ENCODE assay signal across 33 cellular contexts in genomic region chr1:3055051-3055450, GRCh38. TPM values are rescaled to one million over a fixed set of nuclear protein-coding genes. Genes with fewer than 3 reads are reported as not detected.
"Had no signal": no experiment of that assay in that cellular context is flagged by ENCODE, and none has a peak within 500 bp of the region (broad histone marks: within the 10 kb centered on the region; RNA-seq: fewer than 3 reads in every experiment).

No MANE protein-coding gene starts in this region.

- H3K27ac Mint-ChIP-seq: activated CD4-positive, alpha-beta T cell treated with anti-CD3 and anti-CD28 coated beads for 36 hours; activated naive CD8-positive, alpha-beta T cell; activated T-helper 1 cell treated with anti-CD3 and anti-CD28 coated beads, Interleukin-12 subunit alpha, Interleukin-12 subunit beta, Interleukin-2, Interleukin-4 antibody, amounts not matched to agents 30 ng/mL and 10 ng/mL and 1 ng/mL, durations not matched to agents 14 hours and 24 hours and 36 hours; endodermal cell; immature natural killer cell; nephron; progenitor cell of endocrine pancreas; T-helper 2 cell treated with Interferon-gamma antibody and Interleukin-4, amounts not matched to agents 5 μg/mL and 100 μg/mL, for 36 hours had no signal

- ATAC-seq: activated CD4-positive, alpha-beta T cell treated with anti-CD3 and anti-CD28 coated beads for 36 hours; body of pancreas; esophagus mucosa; left lung; lower lobe of right lung had no signal

- H3K27ac ChIP-seq: body of pancreas, heart left ventricle, left lung, lower lobe of right lung, ovary, testis, uterus had no signal

- H3K4me3 ChIP-seq: body of pancreas, heart left ventricle, left lung, lower lobe of right lung, ovary, testis, uterus had no signal

- H3K36me3 Mint-ChIP-seq: immature natural killer cell had no signal

- H3K36me3 ChIP-seq: left lung, lower lobe of right lung, ovary, uterus had no signal

- H3K4me3 Mint-ChIP-seq: activated CD4-positive, alpha-beta T cell treated with anti-CD3 and anti-CD28 coated beads for 36 hours; activated naive CD8-positive, alpha-beta T cell; activated T-helper 1 cell treated with anti-CD3 and anti-CD28 coated beads, Interleukin-12 subunit alpha, Interleukin-12 subunit beta, Interleukin-2, Interleukin-4 antibody, amounts not matched to agents 30 ng/mL and 10 ng/mL and 1 ng/mL, durations not matched to agents 14 hours and 24 hours and 36 hours; endodermal cell; immature natural killer cell; nephron; T-helper 2 cell treated with Interferon-gamma antibody and Interleukin-4, amounts not matched to agents 5 μg/mL and 100 μg/mL, for 36 hours had no signal

- H3K4me1 Mint-ChIP-seq: activated CD4-positive, alpha-beta T cell treated with anti-CD3 and anti-CD28 coated beads for 36 hours; endodermal cell; immature natural killer cell; nephron had no signal

- H3K4me1 ChIP-seq: body of pancreas, heart left ventricle, left lung, lower lobe of right lung, testis, uterus had no signal

- H3K9me3 ChIP-seq: body of pancreas, heart left ventricle, left lung, lower lobe of right lung, ovary, testis, uterus had no signal

- H3K9me3 Mint-ChIP-seq: T-helper 2 cell treated with Interferon-gamma antibody and Interleukin-4, amounts not matched to agents 5 μg/mL and 100 μg/mL, for 36 hours had no signal

- H3K27me3 ChIP-seq: body of pancreas, ovary, testis, uterus had no signal

- DNase-seq: activated CD4-positive, alpha-beta T cell treated with anti-CD3 and anti-CD28 coated beads for 36 hours; activated CD4-positive, alpha-beta T cell treated with anti-CD3 and anti-CD28 coated beads, Interleukin-2, amount 50 U/mL, for 4 hours; activated CD4-positive, CD25-positive, alpha-beta regulatory T cell; activated T-cell treated with anti-CD3 and anti-CD28 coated beads for 4 hours; cerebellar nuclear complex; cortex of kidney; endodermal cell; foreskin fibroblast; hypothalamus; immature natural killer cell; kidney glomerular epithelial cell; lower lobe of right lung; mesenchymal stem cell; ovary; stimulated activated CD4-positive, alpha-beta T cell treated with anti-CD3 and anti-CD28 coated beads, Interleukin-15, amount 100 ng/mL, for 24 hours; stimulated activated CD4-positive, alpha-beta T cell treated with anti-CD3 and anti-CD28 coated beads, Interleukin-2, amount 100 ng/mL, for 24 hours; stimulated activated naive CD4-positive, alpha-beta T cell; T-helper 1 cell; testis; trophoblast cell; uterus had no signal

RNA-seq across cellular contexts. Expression of gene PRDM16, which starts 14.0 kb away (rescaled TPM):
- total RNA-seq: activated T-helper 1 cell treated with anti-CD3 and anti-CD28 coated beads, Interleukin-12 subunit alpha, Interleukin-12 subunit beta, Interleukin-2, Interleukin-4 antibody, amounts not matched to agents 30 ng/mL and 10 ng/mL and 1 ng/mL, durations not matched to agents 14 hours and 24 hours and 36 hours; mononuclear cell had no signal

RNA-seq across cellular contexts. Expression of gene ACTRT2, which starts 33.8 kb away (rescaled TPM):
- total RNA-seq: activated CD4-positive, alpha-beta T cell treated with anti-CD3 and anti-CD28 coated beads for 36 hours; activated T-helper 1 cell treated with anti-CD3 and anti-CD28 coated beads, Interleukin-12 subunit alpha, Interleukin-12 subunit beta, Interleukin-2, Interleukin-4 antibody, amounts not matched to agents 30 ng/mL and 10 ng/mL and 1 ng/mL, durations not matched to agents 14 hours and 24 hours and 36 hours; aorta; body of pancreas; endodermal cell; esophagus mucosa; heart left ventricle; left lung; lower lobe of right lung; mononuclear cell; ovary; progenitor cell of endocrine pancreas; renal cortical epithelial cell; uterus had no signal
